Comparison of ENCODE assay signal across 8 cellular contexts in genomic region chr3:133384331-133385027, GRCh38. TPM values are rescaled to one million over a fixed set of nuclear protein-coding genes. Genes with fewer than 3 reads are reported as not detected.
DNase-seq lines count a peak whose midpoint lies in the region; ATAC-seq and TF ChIP-seq lines count a peak whose summit lies in the region.

No MANE protein-coding gene starts in this region.

- 12 to 13% methylated on average over 13 of the region's 13 CpGs for WGBS in GM23248 (ENCODE audit: low coverage in 1 of 2, low lambda C conversion rate in 2 of 2, missing lambda C conversion rate in 2 of 2), 2 experiments
- WGBS in lung, 2 donors: 22 to 24% methylated on average over 13 of the region's 13 CpGs

- ATAC-seq in lung (ENCODE audit: insufficient read depth, low FRiP score): peak; percentile 66

- in situ Hi-C loops in GM23248 (cut with MboI): no loop called here

- H3K4me3 ChIP-seq in GM23248 (no peak overlapping the region), MM.1S (ENCODE audit: low read length) (no peak overlapping the region), lung (no peak overlapping the region), tibial artery (no peak overlapping the region)

- H3K79me2 ChIP-seq in GM23248 (ENCODE audit: insufficient read depth) (no peaks in the 10 kb centered on the region), MM.1S (ENCODE audit: low read length) (no peaks in the 10 kb centered on the region)

- H3K9ac ChIP-seq in GM23248: no peak overlapping the region
- no peak overlapping the region for H3K9ac ChIP-seq in MM.1S (ENCODE audit: low read length)

- H3K27me3 ChIP-seq in GM23248 (replicated peaks; ENCODE audit: insufficient read depth) (no peaks in the 10 kb centered on the region; the same call in 1 of the 2 replicates), MM.1S (replicated peaks; ENCODE audit: insufficient read depth, low read length) (no peaks in the 10 kb centered on the region), lung (ENCODE audit: control insufficient read depth, insufficient read depth) (no peaks in the 10 kb centered on the region), tibial artery (peaks cover 0 to 3% of the 10 kb centered on the region in 2 donors)

- peak; percentile 95 for TF ChIP-seq CTCF in MM.1S (IDR thresholded peaks at IDR 0.05; ENCODE audit: low read length)
- peak; percentile 71 for TF ChIP-seq CTCF in lung (IDR thresholded peaks at IDR 0.05; ENCODE audit: control extremely low read depth, extremely low read depth)
- TF ChIP-seq CTCF in tibial artery (IDR thresholded peaks at IDR 0.05): peak; percentile 54 to 62

- H3K36me3 ChIP-seq in GM23248 (ENCODE audit: low read depth): no peaks in the 10 kb centered on the region
- H3K36me3 ChIP-seq in MM.1S (replicated peaks; ENCODE audit: insufficient read depth, low read length): no peaks in the 10 kb centered on the region
- peaks cover 0 to 6% of the 10 kb centered on the region in 2 donors for H3K36me3 ChIP-seq in lung (ENCODE audit: control insufficient read depth in 2 of 2, insufficient read depth in 2 of 2, low read length in 2 of 2)
- no peaks in the 10 kb centered on the region for H3K36me3 ChIP-seq in tibial artery

- H3K9me3 ChIP-seq in GM23248 (ENCODE audit: low read depth): no peaks in the 10 kb centered on the region
- H3K9me3 ChIP-seq in MM.1S (replicated peaks; ENCODE audit: insufficient read depth, low read length): no peaks in the 10 kb centered on the region
- no peaks in the 10 kb centered on the region for H3K9me3 ChIP-seq in lung (ENCODE audit: control insufficient read depth in 2 of 2, insufficient read depth in 1 of 2, low read length in 1 of 2)
- H3K9me3 ChIP-seq in tibial artery: no peaks in the 10 kb centered on the region

- H3K9me2 ChIP-seq in GM23248 (ENCODE audit: insufficient read depth) (no peaks in the 10 kb centered on the region), MM.1S (replicated peaks; ENCODE audit: insufficient read depth, low read length) (no peaks in the 10 kb centered on the region)

- H2AFZ ChIP-seq in GM23248 (no peak overlapping the region), MM.1S (ENCODE audit: low read length) (peak overlapping the region; percentile 21; the same call in 1 of the 2 replicates)

- H3F3A ChIP-seq in GM23248 (ENCODE audit: insufficient read depth): no peaks in the 10 kb centered on the region
- H3F3A ChIP-seq in MM.1S (ENCODE audit: insufficient read depth, low read length): no peaks in the 10 kb centered on the region

- H4K20me1 ChIP-seq in GM23248 (ENCODE audit: insufficient read depth) (no peaks in the 10 kb centered on the region), MM.1S (ENCODE audit: insufficient read depth, low read length) (no peaks in the 10 kb centered on the region)

- no peak overlapping the region for H3K27ac ChIP-seq in GM23248
- no peak overlapping the region for H3K27ac ChIP-seq in MM.1S (ENCODE audit: low read length)
- H3K27ac ChIP-seq in lung (ENCODE audit: low read depth in 1 of 2, low read length in 1 of 2): no peak overlapping the region
- no peak overlapping the region for H3K27ac ChIP-seq in tibial artery

- H3K4me2 ChIP-seq in GM23248 (ENCODE audit: unreplicated experiment) (no peak overlapping the region), MM.1S (ENCODE audit: low read depth, low read length) (peak overlapping the region; percentile 37; the same call in 1 of the 2 replicates)

- no peaks in the 10 kb centered on the region for H3K4me1 ChIP-seq in GM23248 (ENCODE audit: insufficient read depth)
- no peaks in the 10 kb centered on the region for H3K4me1 ChIP-seq in MM.1S (ENCODE audit: low read length)
- peaks cover 0 to 5% of the 10 kb centered on the region in 2 donors for H3K4me1 ChIP-seq in lung (ENCODE audit: control insufficient read depth in 2 of 2, insufficient read depth in 2 of 2, low read length in 2 of 2)
- H3K4me1 ChIP-seq in tibial artery: peaks cover 0 to 9% (median 0%) of the 10 kb centered on the region in 4 donors

- intact Hi-C loops in tibial artery (cut with DNase I; ENCODE audit: low total_unique reads): loop anchor here (10.0 kb wide), 1 partner anchor 350 kb away; the partner anchor contains the start of gene TMEM108

- DNase-seq in GDM1 (lab: John Stamatoyannopoulos, UW) (peak; percentile 18), GM23248 (peak; percentile 56), MM.1S (peak; percentile 77), RPMI8226 (peak; percentile 89), ecto neural progenitor cell (ENCODE audit: low spot score) (peak; percentile 83), lung (ENCODE audit: low spot score) (peak; percentile 54), tibial artery (peak in 1 of 2 donors; percentile 28), SW 1271 (lab: John Stamatoyannopoulos, UW) (no peak)

RNA-seq across cellular contexts. Expression of gene BFSP2, which starts 15.4 kb away (rescaled TPM):
- total RNA-seq in GM23248 (2014; rRNA removed; shearing (Covaris generic)): not detected in 2 replicates
- polyA plus RNA-seq in GM23248 (2016; fragmentation: Nextera tagmentation; extraction: Ambion mirVana): not detected in 2 replicates
- not detected for total RNA-seq in lung
- polyA plus RNA-seq in lung: under 1 TPM; 0.14 to 0.35 TPM

Comparison
In these comparisons a context has a peak if more than half of its experiments do, and no peak if none do; other contexts are left out.
1. DNase-seq: peak in GDM1 (single experiment), GM23248 (single experiment), MM.1S (single experiment), RPMI8226 (single experiment), ecto neural progenitor cell (single experiment) and lung (single experiment); none in SW 1271 (0 of 2).
2. Peak in every context shown above with its lines, with median percentiles within 50 percentile points of each other: CTCF ChIP-seq.